Comparison of ENCODE assay signal across 18 cellular contexts in genomic region chr4:122762966-122763716, GRCh38. TPM values are rescaled to one million over a fixed set of nuclear protein-coding genes. Genes with fewer than 3 reads are reported as not detected.
DNase-seq lines count a peak whose midpoint lies in the region; ATAC-seq and TF ChIP-seq lines count a peak whose summit lies in the region.
"Had no signal": no experiment of that assay in that cellular context is flagged by ENCODE, and none has a peak within 500 bp of the region (broad histone marks: within the 10 kb centered on the region; RNA-seq: fewer than 3 reads in every experiment).

No MANE protein-coding gene starts in this region.

- peak overlapping the region; percentile 80 for H3K18ac ChIP-seq in IMR-90 (ENCODE audit: low read depth, low read length)

- in situ Hi-C loops in IMR-90 (cut with MboI; ENCODE audit: low sequenced_read_pairs) = no loop called here

- H3K4me1 Mint-ChIP-seq in activated naive CD8-positive, alpha-beta T cell treated with anti-CD3 and anti-CD28 coated beads for 36 hours = peaks cover 37% of the 10 kb centered on the region
- peaks cover 32% of the 10 kb centered on the region for H3K4me1 Mint-ChIP-seq in activated naive CD8-positive, alpha-beta T cell treated with anti-CD3 and anti-CD28 coated beads, Interleukin-2, amount 50 U/mL, for 24 hours
- H3K4me1 Mint-ChIP-seq in stimulated activated naive CD8-positive, alpha-beta T cell treated with anti-CD3 and anti-CD28 coated beads, Interleukin-15, amount 100 ng/mL, for 72 hours = peaks cover 51% of the 10 kb centered on the region
- H3K4me1 Mint-ChIP-seq: nephron had no signal

- peak overlapping the region; percentile 76; the same call in 1 of the 2 replicates for H4K5ac ChIP-seq in IMR-90 (ENCODE audit: low read depth, low read length)

- no peaks in the 10 kb centered on the region for H3K36me3 Mint-ChIP-seq in activated naive CD8-positive, alpha-beta T cell treated with anti-CD3 and anti-CD28 coated beads for 36 hours
- no peaks in the 10 kb centered on the region for H3K36me3 Mint-ChIP-seq in activated naive CD8-positive, alpha-beta T cell treated with anti-CD3 and anti-CD28 coated beads, Interleukin-2, amount 50 U/mL, for 24 hours (ENCODE audit: low read depth)

- H3K4me3 Mint-ChIP-seq in activated naive CD8-positive, alpha-beta T cell treated with anti-CD3 and anti-CD28 coated beads for 36 hours = no peak overlapping the region
- no peak overlapping the region for H3K4me3 Mint-ChIP-seq in activated naive CD8-positive, alpha-beta T cell treated with anti-CD3 and anti-CD28 coated beads, Interleukin-2, amount 50 U/mL, for 24 hours
- H3K4me3 Mint-ChIP-seq in stimulated activated naive CD8-positive, alpha-beta T cell treated with anti-CD3 and anti-CD28 coated beads, Interleukin-15, amount 100 ng/mL, for 72 hours = peak overlapping the region; percentile 18 to 69
- H3K4me3 Mint-ChIP-seq: nephron had no signal

- WGBS in IMR-90 (ENCODE audit: extremely low coverage in 2 of 2, insufficient read length in 1 of 2), 2 experiments = 93% methylated on average over 3 of the region's 14 CpGs; no CpG with 5 or more reads in 1 of the 2 experiments

- H4K91ac ChIP-seq in IMR-90 (ENCODE audit: insufficient read depth, low read depth, low read length) = peak overlapping the region; percentile 83

- H3K9me3 Mint-ChIP-seq in activated naive CD8-positive, alpha-beta T cell treated with anti-CD3 and anti-CD28 coated beads for 36 hours = no peaks in the 10 kb centered on the region
- no peaks in the 10 kb centered on the region for H3K9me3 Mint-ChIP-seq in activated naive CD8-positive, alpha-beta T cell treated with anti-CD3 and anti-CD28 coated beads, Interleukin-2, amount 50 U/mL, for 24 hours
- H3K9me3 Mint-ChIP-seq in stimulated activated naive CD8-positive, alpha-beta T cell treated with anti-CD3 and anti-CD28 coated beads, Interleukin-15, amount 100 ng/mL, for 72 hours = no peaks in the 10 kb centered on the region
- H3K9me3 Mint-ChIP-seq: nephron had no signal

- H3K27me3 Mint-ChIP-seq in activated naive CD8-positive, alpha-beta T cell treated with anti-CD3 and anti-CD28 coated beads for 36 hours = peaks cover 4% of the 10 kb centered on the region
- peaks cover 3% of the 10 kb centered on the region for H3K27me3 Mint-ChIP-seq in activated naive CD8-positive, alpha-beta T cell treated with anti-CD3 and anti-CD28 coated beads, Interleukin-2, amount 50 U/mL, for 24 hours
- H3K27me3 Mint-ChIP-seq in stimulated activated naive CD8-positive, alpha-beta T cell treated with anti-CD3 and anti-CD28 coated beads, Interleukin-15, amount 100 ng/mL, for 72 hours = no peaks in the 10 kb centered on the region

- H2AK9ac ChIP-seq in IMR-90 (replicated peaks; ENCODE audit: low read depth, low read length, poor library complexity) = no peak overlapping the region

- DNase-seq in activated naive CD8-positive, alpha-beta T cell treated with anti-CD3 and anti-CD28 coated beads for 36 hours = no peak
- no peak for DNase-seq in activated naive CD8-positive, alpha-beta T cell treated with anti-CD3 and anti-CD28 coated beads, Interleukin-2, amount 50 U/mL, for 24 hours
- DNase-seq in IMR-90 (no peak), epithelial cell of prostate (ENCODE audit: low read depth, low spot score) (no peak), NCI-H128 (lab: John Stamatoyannopoulos, UW; ENCODE audit: unreplicated experiment) (no peak), NCI-H2196 (lab: John Stamatoyannopoulos, UW; ENCODE audit: unreplicated experiment) (no peak), NCI-H774 (lab: John Stamatoyannopoulos, UW) (no peak)
- no peak for DNase-seq in stimulated activated naive CD8-positive, alpha-beta T cell treated with anti-CD3 and anti-CD28 coated beads, Interleukin-15, amount 100 ng/mL, for 72 hours
- DNase-seq: activated CD4-positive, CD25-positive, alpha-beta regulatory T cell treated with anti-CD3 and anti-CD28 coated beads, Interleukin-2, amount 50 U/mL, for 72 hours; Caco-2; NCI-H1048; NCI-H524 treated with DMSO at 0.1 percent for 48 hours; SJCRH30; stimulated activated CD4-positive, alpha-beta T cell treated with anti-CD3 and anti-CD28 coated beads, Interleukin-12 subunit alpha, Interleukin-12 subunit beta, amount 100 ng/mL, for 4 hours; stimulated activated naive CD4-positive, alpha-beta T cell; T-helper 9 cell had no signal

- H2BK15ac ChIP-seq in IMR-90 (ENCODE audit: low read depth, low read length) = peak overlapping the region; percentile 67; the same call in 2 of the 3 replicates

- dilution Hi-C loops in IMR-90 (cut with HindIII; ENCODE audit: low sequenced_read_pairs, unreplicated experiment) = loop anchor here (25.0 kb wide), 1 partner anchor 149 kb away; the partner anchor contains the start of gene NUDT6

- ATAC-seq in activated naive CD8-positive, alpha-beta T cell treated with anti-CD3 and anti-CD28 coated beads, Interleukin-2, amount 50 U/mL, for 24 hours = no peak
- no peak for ATAC-seq in IMR-90 (ENCODE audit: low read depth)
- ATAC-seq in stimulated activated naive CD8-positive, alpha-beta T cell treated with anti-CD3 and anti-CD28 coated beads, Interleukin-15, amount 100 ng/mL, for 72 hours = no peak

- H3K36me3 ChIP-seq in IMR-90 (ENCODE audit: control insufficient read depth, insufficient read depth, low read length) = no peaks in the 10 kb centered on the region
- H3K36me3 ChIP-seq: heart right ventricle, SJCRH30 had no signal

- H3K4ac ChIP-seq in IMR-90 (ENCODE audit: low read depth, low read length) = peak overlapping the region; percentile 86

- TF ChIP-seq CTCF in IMR-90 (conservative IDR thresholded peaks at IDR 0.05; ENCODE audit: low read depth, low read length) = no peak

- CTCF ChIA-PET in IMR-90 (lab: Yijun Ruan, JAX) = no interaction called here

- POLR2A ChIA-PET in IMR-90 (lab: Charles Lee; ENCODE audit: unreplicated experiment) = no interaction called here

- peaks cover 3% of the 10 kb centered on the region; the same call in 1 of the 2 replicates for H3K9me1 ChIP-seq in IMR-90 (ENCODE audit: insufficient read depth, low read length)

- peaks cover 4% of the 10 kb centered on the region; the same call in 1 of the 2 replicates for H3K4me1 ChIP-seq in IMR-90 (ENCODE audit: control insufficient read depth, insufficient read depth, low read length)

- peak overlapping the region; percentile 57 to 65 for H4K8ac ChIP-seq in IMR-90 (ENCODE audit: low read depth in 2 of 2, low read length in 2 of 2)

- H2BK120ac ChIP-seq in IMR-90 (ENCODE audit: low read depth, low read length) = peak overlapping the region; percentile 92

- H2BK5ac ChIP-seq in IMR-90 (ENCODE audit: low read depth, low read length, poor library complexity, severe bottlenecking) = peak overlapping the region; percentile 98

- no peak overlapping the region for H3K23ac ChIP-seq in IMR-90 (ENCODE audit: low read depth, low read length)

- H3K14ac ChIP-seq in IMR-90 (replicated peaks; ENCODE audit: low read depth, low read length) = peak overlapping the region; percentile 69

- peak overlapping the region; percentile 76 for H3K27ac Mint-ChIP-seq in activated naive CD8-positive, alpha-beta T cell treated with anti-CD3 and anti-CD28 coated beads for 36 hours
- no peak overlapping the region for H3K27ac Mint-ChIP-seq in activated naive CD8-positive, alpha-beta T cell treated with anti-CD3 and anti-CD28 coated beads, Interleukin-2, amount 50 U/mL, for 24 hours
- H3K27ac Mint-ChIP-seq in stimulated activated naive CD8-positive, alpha-beta T cell treated with anti-CD3 and anti-CD28 coated beads, Interleukin-15, amount 100 ng/mL, for 72 hours = peak overlapping the region; percentile 49 to 93
- H3K27ac Mint-ChIP-seq: nephron had no signal

- peak overlapping the region; percentile 89 for H3K27ac ChIP-seq in IMR-90 (ENCODE audit: insufficient read depth, low read length)
- H3K27ac ChIP-seq in epithelial cell of prostate = peak overlapping the region; percentile 95
- H3K27ac ChIP-seq: SJCRH30 had no signal

- TF ChIP-seq POLR2A in IMR-90 (IDR thresholded peaks at IDR 0.05; ENCODE audit: low read depth, low read length) = no peak

- no peaks in the 10 kb centered on the region for H4K20me1 ChIP-seq in IMR-90 (ENCODE audit: insufficient read depth, low read length)

- no peaks in the 10 kb centered on the region for H3K27me3 ChIP-seq in IMR-90 (ENCODE audit: control insufficient read depth, insufficient read depth, low read length)
- H3K27me3 ChIP-seq: heart right ventricle, SJCRH30 had no signal

- H2AK5ac ChIP-seq in IMR-90 (ENCODE audit: low read depth, low read length) = peak overlapping the region; percentile 97

- H3K4me2 ChIP-seq in IMR-90 (ENCODE audit: low read depth, low read length) = no peak overlapping the region

- H3K9me3 ChIP-seq in IMR-90 (ENCODE audit: control insufficient read depth, insufficient read depth, low read length) = no peaks in the 10 kb centered on the region
- H3K9me3 ChIP-seq: Caco-2, heart right ventricle, SJCRH30 had no signal

- intact Hi-C loops in IMR-90 (cut with micrococcal nuclease) = no loop called here

- BruUV-seq in IMR-90 (replicated peaks; lab: Mats Ljungman, UMichigan) = no TSS peak

- H3K4me3 ChIP-seq in IMR-90 (ENCODE audit: insufficient read depth, low read depth, low read length) = no peak overlapping the region
- H3K4me3 ChIP-seq: heart right ventricle, SJCRH30 had no signal

- H2BK20ac ChIP-seq in IMR-90 (ENCODE audit: low read depth, low read length) = peak overlapping the region; percentile 92

- TF ChIP-seq RAD21 in IMR-90 (IDR thresholded peaks at IDR 0.05; ENCODE audit: low read length) = no peak

- peak overlapping the region; percentile 93; the same call in 1 of the 2 replicates for H3K56ac ChIP-seq in IMR-90 (ENCODE audit: extremely low read depth, insufficient read depth, low read length)

- no peak overlapping the region for H2AFZ ChIP-seq in IMR-90 (replicated peaks; ENCODE audit: low read length, poor library complexity)

- H3K79me1 ChIP-seq in IMR-90 (ENCODE audit: low read depth in 1 of 2, low read length in 2 of 2) = peaks cover 0 to 3% of the 10 kb centered on the region in 2 experiments; a peak in 1 of 4 replicates

- H3K9ac ChIP-seq in IMR-90 (ENCODE audit: low read depth, low read length) = no peak overlapping the region

TF ChIP-seq in IMR-90, 13 proteins besides CTCF, POLR2A, EP300 and RAD21 (continues in another document):
- no peak for TF ChIP-seq FOS (IDR thresholded peaks at IDR 0.05; ENCODE audit: low read depth, low read length)

RNA-seq across cellular contexts. Expression of gene BBS12, which starts 30.6 kb away (rescaled TPM):
- total RNA-seq in activated naive CD8-positive, alpha-beta T cell treated with anti-CD3 and anti-CD28 coated beads for 36 hours = 1 to 10 TPM in 1 of 2 experiments, under 1 TPM in 1; 0.72 to 1.2 TPM
- total RNA-seq in IMR-90 (2012; rRNA removed) = 5.0 and 5.9 TPM in 2 replicates
- polyA plus RNA-seq in IMR-90 (2012; rRNA removed) = 0.87 and 1.1 TPM in 2 replicates
- 0.27 and 0.43 TPM in 2 replicates for polyA plus RNA-seq in IMR-90 (2012; cell fraction: cytosol; rRNA removed)
- polyA plus RNA-seq in IMR-90 (2012; cell fraction: nucleus; rRNA removed; ENCODE audit: low replicate concordance) = 0.04 and 0.46 TPM in 2 replicates

Comparison
In these comparisons a context has a peak if more than half of its experiments do, and no peak if none do; other contexts are left out.
1. H3K4me3 Mint-ChIP-seq: peak in stimulated activated naive CD8-positive, alpha-beta T cell treated with anti-CD3 and anti-CD28 coated beads, Interleukin-15, amount 100 ng/mL, for 72 hours (2 of 2); none in activated naive CD8-positive, alpha-beta T cell treated with anti-CD3 and anti-CD28 coated beads for 36 hours (single experiment) and activated naive CD8-positive, alpha-beta T cell treated with anti-CD3 and anti-CD28 coated beads, Interleukin-2, amount 50 U/mL, for 24 hours (single experiment).